ENCODE assay signal across 8 cellular contexts in the genomic region with DNA sequence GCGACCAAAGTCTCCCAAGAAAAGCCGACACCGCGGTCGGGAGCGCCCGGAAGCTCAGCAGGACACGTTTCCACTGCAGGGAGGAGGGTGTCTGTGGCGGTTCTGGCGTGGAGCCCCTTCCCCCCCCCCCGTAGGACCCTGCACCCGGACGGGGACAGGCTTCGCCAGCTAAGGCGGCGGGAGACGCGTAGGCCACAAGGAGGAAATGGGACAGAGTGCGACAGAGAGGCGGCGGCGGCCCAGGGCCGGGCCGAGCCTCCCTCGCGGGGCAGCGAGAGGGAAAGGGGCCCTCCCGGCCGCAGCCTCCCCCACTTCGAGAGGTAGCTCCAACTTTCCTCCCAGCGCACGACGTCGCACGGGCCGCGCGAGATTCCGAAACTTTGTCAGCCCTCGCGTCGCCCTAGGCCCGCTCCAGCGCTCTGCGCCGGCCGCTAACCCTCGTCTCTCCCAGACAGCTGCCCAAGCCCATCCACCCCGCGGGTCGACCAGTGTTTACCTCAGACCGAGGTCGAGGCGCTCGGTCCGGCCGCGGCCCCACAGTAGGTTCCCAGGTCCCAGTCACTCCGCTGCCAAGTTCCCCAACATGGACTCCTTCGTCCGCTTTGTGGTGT.
DNase-seq lines count a peak whose midpoint lies in the region; ATAC-seq and TF ChIP-seq lines count a peak whose summit lies in the region.

No MANE protein-coding gene starts in this region.

- no peaks in the 10 kb centered on the region for H3K9me2 ChIP-seq in OCI-LY1 (ENCODE audit: low read depth, low read length)

- no peaks in the 10 kb centered on the region for H3K27me3 ChIP-seq in OCI-LY1 (ENCODE audit: insufficient read depth, low read length)
- H3K27me3 ChIP-seq in tibial artery = no peaks in the 10 kb centered on the region

- no peak overlapping the region for H2AFZ ChIP-seq in OCI-LY1 (ENCODE audit: low read length)

- H3K27ac ChIP-seq in OCI-LY1 (ENCODE audit: low read depth, low read length, poor library complexity, severe bottlenecking) = peak overlapping the region; percentile 89
- H3K27ac ChIP-seq in tibial artery = peak overlapping the region; percentile 99 to 100

- 0 out of 2 replicates have a peak, but pooled peaks cover 3% of the 10 kb centered on the region for H3F3A ChIP-seq in OCI-LY1 (ENCODE audit: insufficient read depth, low read length)

- peaks cover 22% of the 10 kb centered on the region for H3K36me3 ChIP-seq in OCI-LY1 (ENCODE audit: insufficient read depth, low read length)
- H3K36me3 ChIP-seq in tibial artery = peaks cover 0 to under 1% (median 0%) of the 10 kb centered on the region in 3 donors

- no peak for DNase-seq in AG09309 (ENCODE audit: low read depth)
- peak; percentile 29 for DNase-seq in activated T-helper 1 cell treated with Interleukin-2 at 50 U/mL for 16 hours (ENCODE audit: low read depth)
- peak; percentile 30 to 71 for DNase-seq in foreskin fibroblast
- peak in 54 of 56 donors; percentile 10 to 83 (median 64) for DNase-seq in nucleus accumbens (lab: John Stamatoyannopoulos, UW)
- peak; percentile 63 to 85 for DNase-seq in tibial artery

- H3K9me3 ChIP-seq in OCI-LY1 (ENCODE audit: low read length) (no peaks in the 10 kb centered on the region), tibial artery (no peaks in the 10 kb centered on the region)

- H4K20me1 ChIP-seq in OCI-LY1 (ENCODE audit: insufficient read depth, low read length) = no peaks in the 10 kb centered on the region

- ATAC-seq in GM18873 (IDR thresholded peaks at IDR 0.05; ENCODE audit: low FRiP score, unreplicated experiment) (peak; percentile 23), HG03135 (IDR thresholded peaks at IDR 0.05; ENCODE audit: unreplicated experiment) (peak; percentile 29)

- peak overlapping the region; percentile 88 for H3K4me2 ChIP-seq in OCI-LY1 (ENCODE audit: low read length)

- TF ChIP-seq CTCF in AG09309 (IDR thresholded peaks at IDR 0.05; ENCODE audit: control insufficient read depth, insufficient read depth, low read depth, low read length, missing control alignments) = no peak
- TF ChIP-seq CTCF in OCI-LY1 (IDR thresholded peaks at IDR 0.05; ENCODE audit: low read length) = no peak
- no peak for TF ChIP-seq CTCF in foreskin fibroblast (IDR thresholded peaks at IDR 0.05; ENCODE audit: low read depth, low read length)
- TF ChIP-seq CTCF in tibial artery (IDR thresholded peaks at IDR 0.05) = no peak

- intact Hi-C loops in tibial artery (cut with DNase I; ENCODE audit: low total_unique reads) = loop anchor here (2.0 kb wide), 1 partner anchor 261 kb away; the partner anchor contains the start of gene ARID2

- H3K4me1 ChIP-seq in OCI-LY1 (ENCODE audit: insufficient read depth, low read length, severe bottlenecking) (peaks cover 39% of the 10 kb centered on the region), tibial artery (peaks cover 0 to 43% (median 35%) of the 10 kb centered on the region in 4 donors)

- peaks cover 47% of the 10 kb centered on the region for H3K79me2 ChIP-seq in OCI-LY1 (ENCODE audit: insufficient read depth, low read length)

- H3K4me3 ChIP-seq in AG09309 (ENCODE audit: control insufficient read depth, low read depth, low read length) (peak overlapping the region; percentile 90), OCI-LY1 (ENCODE audit: low read depth, low read length, poor library complexity, severe bottlenecking) (peak overlapping the region; percentile 91), foreskin fibroblast (ENCODE audit: low read depth in 1 of 2, low read length in 2 of 2) (peak overlapping the region; percentile 68 to 86), tibial artery (peak overlapping the region; percentile 93 to 95)

- peak overlapping the region; percentile 97 for H3K9ac ChIP-seq in OCI-LY1 (ENCODE audit: low read length)
